ENCODE assay signal across 23 cellular contexts in genomic region chr9:135082536-135082935, GRCh38. TPM values are rescaled to one million over a fixed set of nuclear protein-coding genes. Genes with fewer than 3 reads are reported as not detected.
"Had no signal": no experiment of that assay in that cellular context is flagged by ENCODE, and none has a peak within 500 bp of the region (broad histone marks: within the 10 kb centered on the region; RNA-seq: fewer than 3 reads in every experiment).

No MANE protein-coding gene starts in this region.

- FAIRE-seq: pancreas, urothelium cell line had no signal

- H3K27ac ChIP-seq: epithelial cell of prostate, esophagus muscularis mucosa, gastrocnemius medialis, left ventricle myocardium inferior, neural progenitor cell, pancreas, psoas muscle, right lobe of liver, testis, transverse colon had no signal

- H3K4me3 ChIP-seq: esophagus muscularis mucosa, gastrocnemius medialis, left ventricle myocardium inferior, lung, neural progenitor cell, pancreas, psoas muscle, right lobe of liver, testis, transverse colon had no signal

- H3K4me1 ChIP-seq: neural progenitor cell had no signal

- H3K36me3 ChIP-seq: esophagus muscularis mucosa, gastrocnemius medialis, left ventricle myocardium inferior, neural progenitor cell, pancreas, right lobe of liver, transverse colon had no signal

- DNase-seq: effector memory CD8-positive, alpha-beta T cell; gastrocnemius medialis; islet precursor cell; left ventricle myocardium inferior; mesenchymal stem cell; midbrain; nucleus accumbens; psoas muscle; retina; stimulated activated CD4-positive, alpha-beta T cell treated with anti-CD3 and anti-CD28 coated beads, Interleukin-2, amount 100 ng/mL, for 24 hours; stimulated activated CD4-positive, alpha-beta T cell treated with anti-CD3 and anti-CD28 coated beads, Interleukin-4, amount 100 ng/mL, for 4 hours; stimulated activated naive B cell treated with anti-CD40 and anti-IgM and Interleukin-4, amounts not matched to agents 10 μg/mL and 1 μg/mL and 100 μg/mL, for 72 hours; stimulated activated naive CD8-positive, alpha-beta T cell treated with anti-CD3 and anti-CD28 coated beads, Interleukin-15, amount 100 ng/mL, for 72 hours; testis; transverse colon had no signal

- H3K9me3 ChIP-seq: esophagus muscularis mucosa, gastrocnemius medialis, left ventricle myocardium inferior, pancreas, psoas muscle, right lobe of liver, testis, transverse colon had no signal

- H3K9ac ChIP-seq: neural progenitor cell had no signal

RNA-seq across cellular contexts. Expression of gene OLFM1, which starts 4.9 kb away (rescaled TPM):
- total RNA-seq: natural killer cell treated with Interleukin-12 subunit alpha and Interleukin-12 subunit beta and Interleukin-15 and Interleukin-18, amount 100 ng/mL, for 72 hours had no signal
